1 cellular context compared by ENCODE assay signal in genomic region chr6:167127785-167128531, GRCh38.
A peak's percentile ranks its signal among the peaks of the same experiment; 100 is the strongest.
TF ChIP-seq lines count a peak whose summit lies in the region.

No MANE protein-coding gene starts in this region.

TF ChIP-seq in GM12878, 131 proteins besides CTCF, POLR2A, EP300 and RAD21 (continued from another document and continues in another):
- TF ChIP-seq ZNF592 (IDR thresholded peaks at IDR 0.05), result no peak
- peak; percentile 71; the same call in 1 of the 3 replicates for TF ChIP-seq POU2F2 (IDR thresholded peaks at IDR 0.05; ENCODE audit: borderline replicate concordance, low read depth, low read length)
- peak; percentile 63 for TF ChIP-seq IKZF1 (conservative IDR thresholded peaks at IDR 0.05)
- no peak for TF ChIP-seq YBX1 (IDR thresholded peaks at IDR 0.05)
- TF ChIP-seq, protein P1, sequence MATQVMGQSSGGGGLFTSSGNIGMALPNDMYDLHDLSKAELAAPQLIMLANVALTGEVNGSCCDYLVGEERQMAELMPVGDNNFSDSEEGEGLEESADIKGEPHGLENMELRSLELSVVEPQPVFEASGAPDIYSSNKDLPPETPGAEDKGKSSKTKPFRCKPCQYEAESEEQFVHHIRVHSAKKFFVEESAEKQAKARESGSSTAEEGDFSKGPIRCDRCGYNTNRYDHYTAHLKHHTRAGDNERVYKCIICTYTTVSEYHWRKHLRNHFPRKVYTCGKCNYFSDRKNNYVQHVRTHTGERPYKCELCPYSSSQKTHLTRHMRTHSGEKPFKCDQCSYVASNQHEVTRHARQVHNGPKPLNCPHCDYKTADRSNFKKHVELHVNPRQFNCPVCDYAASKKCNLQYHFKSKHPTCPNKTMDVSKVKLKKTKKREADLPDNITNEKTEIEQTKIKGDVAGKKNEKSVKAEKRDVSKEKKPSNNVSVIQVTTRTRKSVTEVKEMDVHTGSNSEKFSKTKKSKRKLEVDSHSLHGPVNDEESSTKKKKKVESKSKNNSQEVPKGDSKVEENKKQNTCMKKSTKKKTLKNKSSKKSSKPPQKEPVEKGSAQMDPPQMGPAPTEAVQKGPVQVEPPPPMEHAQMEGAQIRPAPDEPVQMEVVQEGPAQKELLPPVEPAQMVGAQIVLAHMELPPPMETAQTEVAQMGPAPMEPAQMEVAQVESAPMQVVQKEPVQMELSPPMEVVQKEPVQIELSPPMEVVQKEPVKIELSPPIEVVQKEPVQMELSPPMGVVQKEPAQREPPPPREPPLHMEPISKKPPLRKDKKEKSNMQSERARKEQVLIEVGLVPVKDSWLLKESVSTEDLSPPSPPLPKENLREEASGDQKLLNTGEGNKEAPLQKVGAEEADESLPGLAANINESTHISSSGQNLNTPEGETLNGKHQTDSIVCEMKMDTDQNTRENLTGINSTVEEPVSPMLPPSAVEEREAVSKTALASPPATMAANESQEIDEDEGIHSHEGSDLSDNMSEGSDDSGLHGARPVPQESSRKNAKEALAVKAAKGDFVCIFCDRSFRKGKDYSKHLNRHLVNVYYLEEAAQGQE (IDR thresholded peaks at IDR 0.05; ENCODE audit: low read depth, low read length), result no peak
- TF ChIP-seq PKNOX1 (IDR thresholded peaks at IDR 0.05), result no peak
- TF ChIP-seq JUND (IDR thresholded peaks at IDR 0.05; ENCODE audit: low read depth, low read length), result no peak
- no peak for TF ChIP-seq POLR2AphosphoS2 (IDR thresholded peaks at IDR 0.05; ENCODE audit: low read depth, low read length)
- no peak for TF ChIP-seq ZSCAN29 (IDR thresholded peaks at IDR 0.05)
- TF ChIP-seq, protein P2, sequence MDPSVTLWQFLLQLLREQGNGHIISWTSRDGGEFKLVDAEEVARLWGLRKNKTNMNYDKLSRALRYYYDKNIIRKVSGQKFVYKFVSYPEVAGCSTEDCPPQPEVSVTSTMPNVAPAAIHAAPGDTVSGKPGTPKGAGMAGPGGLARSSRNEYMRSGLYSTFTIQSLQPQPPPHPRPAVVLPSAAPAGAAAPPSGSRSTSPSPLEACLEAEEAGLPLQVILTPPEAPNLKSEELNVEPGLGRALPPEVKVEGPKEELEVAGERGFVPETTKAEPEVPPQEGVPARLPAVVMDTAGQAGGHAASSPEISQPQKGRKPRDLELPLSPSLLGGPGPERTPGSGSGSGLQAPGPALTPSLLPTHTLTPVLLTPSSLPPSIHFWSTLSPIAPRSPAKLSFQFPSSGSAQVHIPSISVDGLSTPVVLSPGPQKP (IDR thresholded peaks at IDR 0.05; ENCODE audit: low read depth, low read length), result no peak
- TF ChIP-seq, protein P3, sequence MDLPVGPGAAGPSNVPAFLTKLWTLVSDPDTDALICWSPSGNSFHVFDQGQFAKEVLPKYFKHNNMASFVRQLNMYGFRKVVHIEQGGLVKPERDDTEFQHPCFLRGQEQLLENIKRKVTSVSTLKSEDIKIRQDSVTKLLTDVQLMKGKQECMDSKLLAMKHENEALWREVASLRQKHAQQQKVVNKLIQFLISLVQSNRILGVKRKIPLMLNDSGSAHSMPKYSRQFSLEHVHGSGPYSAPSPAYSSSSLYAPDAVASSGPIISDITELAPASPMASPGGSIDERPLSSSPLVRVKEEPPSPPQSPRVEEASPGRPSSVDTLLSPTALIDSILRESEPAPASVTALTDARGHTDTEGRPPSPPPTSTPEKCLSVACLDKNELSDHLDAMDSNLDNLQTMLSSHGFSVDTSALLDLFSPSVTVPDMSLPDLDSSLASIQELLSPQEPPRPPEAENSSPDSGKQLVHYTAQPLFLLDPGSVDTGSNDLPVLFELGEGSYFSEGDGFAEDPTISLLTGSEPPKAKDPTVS (IDR thresholded peaks at IDR 0.05; ENCODE audit: low read depth, low read length), result no peak
- no peak for TF ChIP-seq NR2C1 (IDR thresholded peaks at IDR 0.05)
- no peak for TF ChIP-seq RCOR1 (conservative IDR thresholded peaks at IDR 0.05; ENCODE audit: low read depth, low read length)
- no peak for TF ChIP-seq RELA (IDR thresholded peaks at IDR 0.05; ENCODE audit: borderline replicate concordance, partially characterized antibody)
- no peak for TF ChIP-seq USF2 (IDR thresholded peaks at IDR 0.05; ENCODE audit: borderline replicate concordance, low read depth, low read length)
- TF ChIP-seq SIN3A (IDR thresholded peaks at IDR 0.05; ENCODE audit: low read depth, low read length), result no peak
- no peak for TF ChIP-seq PML (IDR thresholded peaks at IDR 0.05; ENCODE audit: low read length)
- no peak for TF ChIP-seq ATF7 (IDR thresholded peaks at IDR 0.05; ENCODE audit: low read depth)
- no peak for TF ChIP-seq RAD51 (IDR thresholded peaks at IDR 0.05)
- no peak for TF ChIP-seq EZH2 (IDR thresholded peaks at IDR 0.05; ENCODE audit: borderline replicate concordance, control insufficient read depth, low read depth, low read length)
- TF ChIP-seq STAT1 (conservative IDR thresholded peaks at IDR 0.05), result no peak
- TF ChIP-seq, protein P4, sequence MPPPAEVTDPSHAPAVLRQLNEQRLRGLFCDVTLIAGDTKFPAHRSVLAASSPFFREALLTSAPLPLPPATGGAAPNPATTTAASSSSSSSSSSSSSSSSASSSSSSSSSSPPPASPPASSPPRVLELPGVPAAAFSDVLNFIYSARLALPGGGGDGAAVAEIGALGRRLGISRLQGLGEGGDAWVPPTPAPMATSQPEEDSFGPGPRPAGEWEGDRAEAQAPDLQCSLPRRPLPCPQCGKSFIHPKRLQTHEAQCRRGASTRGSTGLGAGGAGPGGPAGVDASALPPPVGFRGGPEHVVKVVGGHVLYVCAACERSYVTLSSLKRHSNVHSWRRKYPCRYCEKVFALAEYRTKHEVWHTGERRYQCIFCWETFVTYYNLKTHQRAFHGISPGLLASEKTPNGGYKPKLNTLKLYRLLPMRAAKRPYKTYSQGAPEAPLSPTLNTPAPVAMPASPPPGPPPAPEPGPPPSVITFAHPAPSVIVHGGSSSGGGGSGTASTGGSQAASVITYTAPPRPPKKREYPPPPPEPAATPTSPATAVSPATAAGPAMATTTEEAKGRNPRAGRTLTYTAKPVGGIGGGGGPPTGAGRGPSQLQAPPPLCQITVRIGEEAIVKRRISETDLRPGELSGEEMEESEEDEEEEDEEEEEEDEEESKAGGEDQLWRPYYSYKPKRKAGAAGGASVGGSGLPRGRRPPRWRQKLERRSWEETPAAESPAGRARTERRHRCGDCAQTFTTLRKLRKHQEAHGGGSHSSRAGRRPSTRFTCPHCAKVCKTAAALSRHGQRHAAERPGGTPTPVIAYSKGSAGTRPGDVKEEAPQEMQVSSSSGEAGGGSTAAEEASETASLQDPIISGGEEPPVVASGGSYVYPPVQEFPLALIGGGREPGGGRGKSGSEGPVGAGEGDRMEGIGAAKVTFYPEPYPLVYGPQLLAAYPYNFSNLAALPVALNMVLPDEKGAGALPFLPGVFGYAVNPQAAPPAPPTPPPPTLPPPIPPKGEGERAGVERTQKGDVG (CRISPR knock-in tag; IDR thresholded peaks at IDR 0.05), result no peak
- no peak for TF ChIP-seq TAF1 (IDR thresholded peaks at IDR 0.05; ENCODE audit: borderline replicate concordance, low read depth, low read length)
- TF ChIP-seq DPF2 (IDR thresholded peaks at IDR 0.05), result no peak
- peak in 1 of 2 experiments; percentile 60; a peak in 2 of 4 replicates for TF ChIP-seq BHLHE40 (IDR thresholded peaks at IDR 0.05; ENCODE audit: borderline replicate concordance in 1 of 2, low read depth in 2 of 2, low read length in 1 of 2)
- no peak for TF ChIP-seq STAT3 (IDR thresholded peaks at IDR 0.05; ENCODE audit: low read depth, low read length)
- TF ChIP-seq CHD2 (IDR thresholded peaks at IDR 0.05; ENCODE audit: borderline replicate concordance, low read depth, low read length), result no peak
- TF ChIP-seq NR2C2 (IDR thresholded peaks at IDR 0.05; ENCODE audit: borderline replicate concordance, control insufficient read depth, insufficient read length, low read depth), result no peak
- no peak for TF ChIP-seq KDM1A (IDR thresholded peaks at IDR 0.05; ENCODE audit: borderline replicate concordance)
- TF ChIP-seq SMC3 (IDR thresholded peaks at IDR 0.05; ENCODE audit: borderline replicate concordance, low read length), result no peak
- TF ChIP-seq IKZF2 (IDR thresholded peaks at IDR 0.05), result no peak; a peak in 1 of 4 replicates
- peak; percentile 21; the same call in 1 of the 2 replicates for TF ChIP-seq PAX5 (IDR thresholded peaks at IDR 0.05; ENCODE audit: borderline replicate concordance, low read depth, low read length)
- no peak for TF ChIP-seq FOXK2 (IDR thresholded peaks at IDR 0.05)
- TF ChIP-seq ZNF384 (IDR thresholded peaks at IDR 0.05; ENCODE audit: borderline replicate concordance, low read depth, low read length), result no peak
- no peak for TF ChIP-seq FOXM1 (IDR thresholded peaks at IDR 0.05; ENCODE audit: low read depth, low read length)
- TF ChIP-seq, protein P5, sequence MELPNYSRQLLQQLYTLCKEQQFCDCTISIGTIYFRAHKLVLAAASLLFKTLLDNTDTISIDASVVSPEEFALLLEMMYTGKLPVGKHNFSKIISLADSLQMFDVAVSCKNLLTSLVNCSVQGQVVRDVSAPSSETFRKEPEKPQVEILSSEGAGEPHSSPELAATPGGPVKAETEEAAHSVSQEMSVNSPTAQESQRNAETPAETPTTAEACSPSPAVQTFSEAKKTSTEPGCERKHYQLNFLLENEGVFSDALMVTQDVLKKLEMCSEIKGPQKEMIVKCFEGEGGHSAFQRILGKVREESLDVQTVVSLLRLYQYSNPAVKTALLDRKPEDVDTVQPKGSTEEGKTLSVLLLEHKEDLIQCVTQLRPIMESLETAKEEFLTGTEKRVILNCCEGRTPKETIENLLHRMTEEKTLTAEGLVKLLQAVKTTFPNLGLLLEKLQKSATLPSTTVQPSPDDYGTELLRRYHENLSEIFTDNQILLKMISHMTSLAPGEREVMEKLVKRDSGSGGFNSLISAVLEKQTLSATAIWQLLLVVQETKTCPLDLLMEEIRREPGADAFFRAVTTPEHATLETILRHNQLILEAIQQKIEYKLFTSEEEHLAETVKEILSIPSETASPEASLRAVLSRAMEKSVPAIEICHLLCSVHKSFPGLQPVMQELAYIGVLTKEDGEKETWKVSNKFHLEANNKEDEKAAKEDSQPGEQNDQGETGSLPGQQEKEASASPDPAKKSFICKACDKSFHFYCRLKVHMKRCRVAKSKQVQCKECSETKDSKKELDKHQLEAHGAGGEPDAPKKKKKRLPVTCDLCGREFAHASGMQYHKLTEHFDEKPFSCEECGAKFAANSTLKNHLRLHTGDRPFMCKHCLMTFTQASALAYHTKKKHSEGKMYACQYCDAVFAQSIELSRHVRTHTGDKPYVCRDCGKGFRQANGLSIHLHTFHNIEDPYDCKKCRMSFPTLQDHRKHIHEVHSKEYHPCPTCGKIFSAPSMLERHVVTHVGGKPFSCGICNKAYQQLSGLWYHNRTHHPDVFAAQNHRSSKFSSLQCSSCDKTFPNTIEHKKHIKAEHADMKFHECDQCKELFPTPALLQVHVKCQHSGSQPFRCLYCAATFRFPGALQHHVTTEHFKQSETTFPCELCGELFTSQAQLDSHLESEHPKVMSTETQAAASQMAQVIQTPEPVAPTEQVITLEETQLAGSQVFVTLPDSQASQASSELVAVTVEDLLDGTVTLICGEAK (IDR thresholded peaks at IDR 0.05; ENCODE audit: borderline replicate concordance), result no peak
- no peak for TF ChIP-seq MTA3 (IDR thresholded peaks at IDR 0.05; ENCODE audit: borderline replicate concordance, low read length)
- TF ChIP-seq RELB (IDR thresholded peaks at IDR 0.05; ENCODE audit: low read depth), result no peak
- peak; percentile 56; the same call in 1 of the 2 replicates for TF ChIP-seq NR2F1 (conservative IDR thresholded peaks at IDR 0.05)
